8 cellular contexts compared by ENCODE assay signal in genomic region chr3:119681279-119681678, GRCh38. TPM values are rescaled to one million over a fixed set of nuclear protein-coding genes. Genes with fewer than 3 reads are reported as not detected.
DNase-seq lines count a peak whose midpoint lies in the region; ATAC-seq and TF ChIP-seq lines count a peak whose summit lies in the region.

No MANE protein-coding gene starts in this region.

- peak; percentile 29 for ATAC-seq in GM21390 (IDR thresholded peaks at IDR 0.05; ENCODE audit: unreplicated experiment)
- no peak for ATAC-seq in omental fat pad (ENCODE audit: low FRiP score)
- ATAC-seq in activated CD4-positive, CD25-positive, alpha-beta regulatory T cell treated with anti-CD3 and anti-CD28 coated beads, Interleukin-2, amount 50 U/mL, for 24 hours: no peak

- no peaks in the 10 kb centered on the region for H3K9me2 ChIP-seq in DOHH2 (replicated peaks; ENCODE audit: control insufficient read depth, low read length)

- H3K36me3 Mint-ChIP-seq in endodermal cell (ENCODE audit: low read depth): no peaks in the 10 kb centered on the region

- H3K4me1 ChIP-seq in DOHH2 (ENCODE audit: control insufficient read depth, low read length): peaks cover 7% of the 10 kb centered on the region
- H3K4me1 ChIP-seq in endodermal cell (ENCODE audit: control insufficient read depth, insufficient read depth, low read length): no peaks in the 10 kb centered on the region
- H3K4me1 ChIP-seq in smooth muscle cell (ENCODE audit: low read depth): peaks cover 5% of the 10 kb centered on the region

- H3K27me3 Mint-ChIP-seq in endodermal cell (ENCODE audit: insufficient read depth): peaks cover 3% of the 10 kb centered on the region

- H3K9me3 Mint-ChIP-seq in endodermal cell: peaks cover 7% of the 10 kb centered on the region

- H3K27ac ChIP-seq in DOHH2 (ENCODE audit: low read depth, low read length) (no peak overlapping the region), endodermal cell (ENCODE audit: low read depth, low read length) (no peak overlapping the region), smooth muscle cell (ENCODE audit: low read depth) (no peak overlapping the region)

- peaks cover 5% of the 10 kb centered on the region for H3K79me2 ChIP-seq in DOHH2 (ENCODE audit: control insufficient read depth, low read length)
- peaks cover 4% of the 10 kb centered on the region for H3K79me2 ChIP-seq in smooth muscle cell (ENCODE audit: low read depth)

- H3K27me3 ChIP-seq in DOHH2 (ENCODE audit: control insufficient read depth, low read length): no peaks in the 10 kb centered on the region
- no peaks in the 10 kb centered on the region for H3K27me3 ChIP-seq in endodermal cell (ENCODE audit: control insufficient read depth, insufficient read depth, low read length, poor library complexity, severe bottlenecking)
- no peaks in the 10 kb centered on the region for H3K27me3 ChIP-seq in smooth muscle cell (ENCODE audit: low read depth)

- H3K27ac Mint-ChIP-seq in endodermal cell: no peak overlapping the region

- DNase-seq in NCI-H1694 (lab: John Stamatoyannopoulos, UW) (peak; percentile 3), endodermal cell (no peak), smooth muscle cell (lab: John Stamatoyannopoulos, UW; ENCODE audit: unreplicated experiment) (no peak), omental fat pad (ENCODE audit: low spot score) (no peak)
- DNase-seq in effector CD4-positive, alpha-beta T cell: no peak

- H2AFZ ChIP-seq in smooth muscle cell (ENCODE audit: low read depth): no peak overlapping the region

- H3F3A ChIP-seq in DOHH2 (ENCODE audit: control insufficient read depth, insufficient read depth) (peaks cover 6% of the 10 kb centered on the region), smooth muscle cell (ENCODE audit: low read depth) (no peaks in the 10 kb centered on the region)

- H4K20me1 ChIP-seq in DOHH2 (ENCODE audit: control insufficient read depth, insufficient read depth, low read depth, low read length) (no peaks in the 10 kb centered on the region), smooth muscle cell (ENCODE audit: low read depth) (no peaks in the 10 kb centered on the region)

- H3K4me3 ChIP-seq in DOHH2 (ENCODE audit: low read length): no peak overlapping the region
- H3K4me3 ChIP-seq in endodermal cell (ENCODE audit: low read length): no peak overlapping the region
- H3K4me3 ChIP-seq in smooth muscle cell: no peak overlapping the region

- H3K4me3 Mint-ChIP-seq in endodermal cell: no peak overlapping the region

- H3K9ac ChIP-seq in endodermal cell (ENCODE audit: extremely low read depth, low read length, poor library complexity, severe bottlenecking) (no peak overlapping the region), smooth muscle cell (ENCODE audit: low read depth) (no peak overlapping the region)

- H3K36me3 ChIP-seq in DOHH2 (ENCODE audit: control insufficient read depth, low read length): peaks cover 4% of the 10 kb centered on the region; the same call in 1 of the 2 replicates
- no peaks in the 10 kb centered on the region for H3K36me3 ChIP-seq in endodermal cell (ENCODE audit: control insufficient read depth, insufficient read depth, low read length)
- H3K36me3 ChIP-seq in smooth muscle cell (ENCODE audit: low read depth): no peaks in the 10 kb centered on the region

- H3K4me2 ChIP-seq in DOHH2 (ENCODE audit: low read length) (no peak overlapping the region), smooth muscle cell (no peak overlapping the region)

- TF ChIP-seq CTCF in DOHH2 (IDR thresholded peaks at IDR 0.05; ENCODE audit: low read depth, low read length, poor library complexity, severe bottlenecking) (peak; percentile 61), endodermal cell (conservative IDR thresholded peaks at IDR 0.05) (peak; percentile 72), smooth muscle cell (IDR thresholded peaks at IDR 0.05; ENCODE audit: borderline replicate concordance, insufficient read depth, poor library complexity, severe bottlenecking) (peak; percentile 54), omental fat pad (IDR thresholded peaks at IDR 0.05) (no peak)

- no peaks in the 10 kb centered on the region for H3K9me3 ChIP-seq in DOHH2 (ENCODE audit: control insufficient read depth, insufficient read depth, low read length)
- H3K9me3 ChIP-seq in endodermal cell (ENCODE audit: control insufficient read depth, low read length): no peaks in the 10 kb centered on the region
- no peaks in the 10 kb centered on the region for H3K9me3 ChIP-seq in smooth muscle cell (replicated peaks; ENCODE audit: low read depth)

- WGBS in endodermal cell (ENCODE audit: insufficient coverage in 1 of 2, insufficient read length in 1 of 2), 2 experiments: 85% methylated on average over 1 of the region's 1 CpG; no CpG with 5 or more reads in 1 of the 2 experiments
- WGBS in smooth muscle cell (ENCODE audit: low lambda C conversion rate): 58% methylated on average over 1 of the region's 1 CpG

- peaks cover 15% of the 10 kb centered on the region for H3K4me1 Mint-ChIP-seq in endodermal cell

RNA-seq across cellular contexts. Expression of gene COX17, which starts 4.1 kb away (rescaled TPM):
- 10 to 100 TPM; 54.1 to 73.7 TPM for total RNA-seq in endodermal cell
- 72.8 TPM for polyA plus RNA-seq in endodermal cell (2013, experiment 1 of 2)
- polyA plus RNA-seq in endodermal cell (2013, experiment 2 of 2): 74.9 TPM
- total RNA-seq in smooth muscle cell: 22.7 and 69.4 TPM in 2 replicates
- polyA plus RNA-seq in smooth muscle cell: 47.0 and 60.0 TPM in 2 replicates
- total RNA-seq in omental fat pad: 10 to 100 TPM; 22.1 to 45.7 (median 31.6) TPM

RNA-seq across cellular contexts. Expression of gene POPDC2, which starts 20.9 kb away (rescaled TPM):
- total RNA-seq in endodermal cell: 1 to 10 TPM in 1 of 2 donors, under 1 TPM in 1; 0.95 to 1.6 TPM
- polyA plus RNA-seq in endodermal cell (2013, experiment 1 of 2): 0.89 TPM
- 0.54 TPM for polyA plus RNA-seq in endodermal cell (2013, experiment 2 of 2)
- 1.2 and 2.1 TPM in 2 replicates for total RNA-seq in smooth muscle cell
- polyA plus RNA-seq in smooth muscle cell: 0.94 and 1.5 TPM in 2 replicates
- total RNA-seq in omental fat pad: 1 to 10 TPM; 1.3 to 7.1 (median 1.9) TPM

RNA-seq across cellular contexts. Expression of gene CFAP91, which starts 21.5 kb away (rescaled TPM):
- total RNA-seq in endodermal cell (1 to 10 TPM; 5.1 to 9.8 TPM), smooth muscle cell (0.36 TPM in 1 of 2 replicates, not detected in the other), omental fat pad (1 to 10 TPM; 2.2 to 4.7 (median 3.4) TPM)
- 11.1 TPM for polyA plus RNA-seq in endodermal cell (2013, experiment 1 of 2)
- polyA plus RNA-seq in endodermal cell (2013, experiment 2 of 2): 8.5 TPM
- 0.40 TPM in 1 of 2 replicates, not detected in the other for polyA plus RNA-seq in smooth muscle cell

Comparison
In these comparisons a context has a peak if more than half of its experiments do, and no peak if none do; other contexts are left out.
1. CTCF ChIP-seq: peak in DOHH2 (single experiment), endodermal cell (single experiment) and smooth muscle cell (single experiment); none in omental fat pad (0 of 3).